ENCODE assay signal across 9 cellular contexts in the genomic region with DNA sequence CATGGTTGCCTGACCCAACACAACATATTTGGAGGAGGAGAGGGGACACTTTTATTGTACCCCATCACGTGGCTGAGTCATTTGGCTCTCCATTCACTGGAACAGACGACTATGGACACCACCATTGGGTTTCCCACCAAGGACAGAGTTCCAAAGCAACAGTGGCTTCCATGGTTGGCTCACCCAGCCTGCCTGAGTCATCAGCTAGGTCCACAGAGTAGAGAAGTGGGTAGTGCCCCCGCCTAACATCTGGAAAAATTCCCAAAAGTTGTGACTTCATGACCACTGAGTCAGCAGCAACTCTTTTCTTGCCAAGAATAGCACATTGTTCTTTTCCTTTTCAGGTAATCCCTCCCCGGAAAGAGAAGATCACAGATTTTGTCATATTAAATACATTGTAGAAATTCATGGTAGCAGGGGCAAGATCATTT. TPM values are rescaled to one million over a fixed set of nuclear protein-coding genes. Genes with fewer than 3 reads are reported as not detected.
A peak's percentile ranks its signal among the peaks of the same experiment; 100 is the strongest.
DNase-seq lines count a peak whose midpoint lies in the region; ATAC-seq, FAIRE-seq and TF ChIP-seq lines count a peak whose summit lies in the region.
"Had no signal": no experiment of that assay in that cellular context is flagged by ENCODE, and none has a peak within 500 bp of the region (broad histone marks: within the 10 kb centered on the region; RNA-seq: fewer than 3 reads in every experiment).

No MANE protein-coding gene starts in this region.

- H3K9me3 ChIP-seq in A549 (no peaks in the 10 kb centered on the region), ascending aorta (no peaks in the 10 kb centered on the region), muscle layer of duodenum (ENCODE audit: control insufficient read depth in 1 of 2, low read length in 2 of 2) (no peaks in the 10 kb centered on the region)

- H3K4me3 ChIP-seq in A549 (no peak overlapping the region), ascending aorta (peak overlapping the region in 1 of 2 donors; percentile 48), muscle layer of duodenum (ENCODE audit: low read depth in 1 of 2, low read length in 2 of 2) (peak overlapping the region in 1 of 2 donors; percentile 4)

- 6% methylated on average over 4 of the region's 4 CpGs for WGBS in A549 (ENCODE audit: missing lambda C conversion rate)

- TF ChIP-seq RAD21 in A549 (conservative IDR thresholded peaks at IDR 0.05 in 1 of 2, IDR thresholded peaks at IDR 0.05 in 1 of 2): no peak

- no peak for TF ChIP-seq POLR2A in A549 (IDR thresholded peaks at IDR 0.05; ENCODE audit: low read length)

- H3K4me1 ChIP-seq in A549: peaks cover 17% of the 10 kb centered on the region; the same call in 2 of the 3 replicates
- H3K4me1 ChIP-seq in ascending aorta: peaks cover 17 to 27% of the 10 kb centered on the region in 2 donors
- H3K4me1 ChIP-seq in muscle layer of duodenum (ENCODE audit: control insufficient read depth in 1 of 2, insufficient read depth in 2 of 2, low read length in 2 of 2): peaks cover 17 to 18% of the 10 kb centered on the region in 2 donors

- no peak for FAIRE-seq in A549 (lab: Jason Lieb, UNC)
- FAIRE-seq in D721Med (lab: Jason Lieb, UNC): no peak
- FAIRE-seq: islet of Langerhans had no signal

- no peak for TF ChIP-seq EP300 in A549 (IDR thresholded peaks at IDR 0.05)

- POLR2A ChIA-PET in A549 (lab: Yijun Ruan, JAX): no interaction called here

- ATAC-seq in A549 (0 out of 6 replicates have a peak, but pooled peaks have one; percentile 6 to 13), left lobe of liver (no peak)

- no peak for TF ChIP-seq CTCF in A549 (IDR thresholded peaks at IDR 0.05)
- TF ChIP-seq CTCF in ascending aorta (IDR thresholded peaks at IDR 0.05): no peak
- no peak for TF ChIP-seq CTCF in D721Med (IDR thresholded peaks at IDR 0.05; ENCODE audit: insufficient read depth, missing control alignments)

- intact Hi-C loops in ascending aorta (cut with DNase I): loop anchor here (10.0 kb wide), 2 partner anchors 109 to 1471 kb away; no protein-coding TSS in a partner anchor

- peak overlapping the region; percentile 48 for H3K4me2 ChIP-seq in A549

- H3K27ac ChIP-seq in A549 (no peak overlapping the region), ascending aorta (peak overlapping the region; percentile 82 to 93), muscle layer of duodenum (ENCODE audit: low read length) (peak overlapping the region; percentile 69)

- DNase-seq in A549 (ENCODE audit: low read depth in 1 of 2, low spot score in 1 of 2) (peak; percentile 21 to 60), HT1080 (ENCODE audit: low read depth) (peak; percentile 97), ascending aorta (ENCODE audit: low spot score in 2 of 2) (peak; percentile 65 to 94), left lobe of liver (ENCODE audit: low spot score) (no peak), GM19240 (ENCODE audit: insufficient read length, low spot score) (no peak), D721Med (ENCODE audit: insufficient read length, low spot score) (no peak)
- DNase-seq in activated CD4-positive, CD25-positive, alpha-beta regulatory T cell (lab: John Stamatoyannopoulos, UW): no peak

- CTCF ChIA-PET in A549 (lab: Yijun Ruan, JAX): interaction anchor here (1.2 kb wide), 1 partner anchor 276 kb away, joined by 4 read pairs; no protein-coding TSS in a partner anchor

- H3K27me3 ChIP-seq in ascending aorta: no peaks in the 10 kb centered on the region
- no peaks in the 10 kb centered on the region for H3K27me3 ChIP-seq in muscle layer of duodenum (ENCODE audit: low read depth, low read length)

- no peaks in the 10 kb centered on the region for H3K36me3 ChIP-seq in ascending aorta
- H3K36me3 ChIP-seq in muscle layer of duodenum (ENCODE audit: control insufficient read depth in 1 of 2, insufficient read depth in 2 of 2, low read length in 2 of 2): no peaks in the 10 kb centered on the region

TF ChIP-seq in A549, 52 proteins besides CTCF, POLR2A, EP300 and RAD21:
- TF ChIP-seq NFE2L2 (conservative IDR thresholded peaks at IDR 0.05; ENCODE audit: low read length) (no peak), FOSL2 (IDR thresholded peaks at IDR 0.05) (0 out of 2 replicates have a peak, but pooled peaks have one; percentile 43), FOSL2 (CRISPR knock-in tag; IDR thresholded peaks at IDR 0.05) (peak; percentile 17; the same call in 1 of the 2 replicates), BHLHE40 (IDR thresholded peaks at IDR 0.05; ENCODE audit: low read depth, low read length) (no peak), JUNB (IDR thresholded peaks at IDR 0.05) (peak; percentile 15; the same call in 1 of the 2 replicates), ESRRA (IDR thresholded peaks at IDR 0.05; ENCODE audit: borderline replicate concordance, low read length) (no peak)

RNA-seq across cellular contexts. Expression of gene PPP1R2, which starts 3.0 kb away (rescaled TPM):
- 44.0 and 47.3 TPM in 2 replicates for polyA plus RNA-seq in A549 (2011; rRNA removed)
- 7.3 and 10.7 TPM in 2 replicates for polyA plus RNA-seq in A549 (2012; cell fraction: cytosol; rRNA removed)
- 7.3 and 11.3 TPM in 2 replicates for polyA plus RNA-seq in A549 (2012; cell fraction: nucleus; rRNA removed)
- polyA plus RNA-seq in A549 (2017; fragmentation: RNase III; extraction: RNeasy Plus Mini Kit Qiagen cat#74134 plus additional on column Dnase treatment): 13.4 to 14.8 TPM (median 13.9 TPM) in 3 replicates
- 24.4 and 28.1 TPM in 2 replicates for polyA minus RNA-seq in A549 (2011; rRNA and poly(A)+ RNA removed)
- total RNA-seq in HT1080 (2014; rRNA removed; shearing (Covaris generic)): 115 and 180 TPM in 2 replicates
- polyA plus RNA-seq in HT1080 (2015; cell fraction: cytosol; rRNA removed): 30.5 and 35.7 TPM in 2 replicates
- 26.4 and 27.5 TPM in 2 replicates for polyA plus RNA-seq in HT1080 (2015; cell fraction: nucleus; rRNA removed)
- 62.3 TPM for total RNA-seq in ascending aorta
- total RNA-seq in left lobe of liver: 11.8 TPM

RNA-seq across cellular contexts. Expression of gene APOD, which starts 37.6 kb away (rescaled TPM):
- polyA plus RNA-seq in A549 (2011; rRNA removed): 2.8 and 3.1 TPM in 2 replicates
- polyA plus RNA-seq in A549 (2012; cell fraction: cytosol; rRNA removed): 0.25 and 0.34 TPM in 2 replicates
- polyA plus RNA-seq in A549 (2012; cell fraction: nucleus; rRNA removed): 0.14 and 0.58 TPM in 2 replicates
- 0.15 to 0.36 TPM (median 0.28 TPM) in 3 replicates for polyA plus RNA-seq in A549 (2017; fragmentation: RNase III; extraction: RNeasy Plus Mini Kit Qiagen cat#74134 plus additional on column Dnase treatment)
- polyA minus RNA-seq in A549 (2011; rRNA and poly(A)+ RNA removed): 2.7 and 3.6 TPM in 2 replicates
- total RNA-seq in HT1080 (2014; rRNA removed; shearing (Covaris generic)): not detected in 2 replicates
- not detected in 2 replicates for polyA plus RNA-seq in HT1080 (2015; cell fraction: cytosol; rRNA removed)
- polyA plus RNA-seq in HT1080 (2015; cell fraction: nucleus; rRNA removed): not detected in 2 replicates
- total RNA-seq in ascending aorta: 236 TPM
- total RNA-seq in left lobe of liver: 0.25 TPM

Comparison
In these comparisons a context has a peak if more than half of its experiments do, and no peak if none do; other contexts are left out.
1. DNase-seq: peak in A549 (2 of 2), HT1080 (single experiment) and ascending aorta (2 of 2); none in left lobe of liver (single experiment), GM19240 (single experiment), D721Med (single experiment) and activated CD4-positive, CD25-positive, alpha-beta regulatory T cell (0 of 4).
2. H3K27ac ChIP-seq: peak in ascending aorta (2 of 2) and muscle layer of duodenum (single experiment); none in A549 (0 of 2).
3. RNA of gene APOD, which starts 37.6 kb away (total RNA-seq): 236 TPM in ascending aorta (single experiment); 0.25 TPM in left lobe of liver (single experiment) and not detected in HT1080; every median in the first group is over 100 times any median in the second.